10 cellular contexts compared by ENCODE assay signal in the genomic region with DNA sequence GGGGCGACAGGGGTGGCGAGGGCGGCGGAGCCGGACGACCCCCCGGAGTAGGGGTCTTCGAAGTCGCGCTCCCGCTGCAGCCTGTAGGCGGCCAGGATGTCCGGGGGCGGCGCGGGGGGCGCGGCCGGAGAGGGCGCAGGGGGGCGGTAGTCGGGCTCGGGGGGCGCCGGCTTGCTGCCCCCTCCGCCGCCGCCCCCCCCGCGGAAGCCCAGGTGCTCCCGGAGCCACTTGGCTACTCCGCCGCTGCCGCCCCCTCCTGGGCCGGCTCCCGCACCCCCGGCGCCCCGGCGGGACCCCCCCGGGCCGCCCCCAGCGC. TPM values are rescaled to one million over a fixed set of nuclear protein-coding genes. Genes with fewer than 3 reads are reported as not detected.
DNase-seq lines count a peak whose midpoint lies in the region; ATAC-seq and TF ChIP-seq lines count a peak whose summit lies in the region.
"Had no signal": no experiment of that assay in that cellular context is flagged by ENCODE, and none has a peak within 500 bp of the region (broad histone marks: within the 10 kb centered on the region; RNA-seq: fewer than 3 reads in every experiment).

No MANE protein-coding gene starts in this region.

- H4K20me1 ChIP-seq in PC-9 (ENCODE audit: insufficient read depth): no peaks in the 10 kb centered on the region

- H3K4me2 ChIP-seq in PC-9: no peak overlapping the region

- no peaks in the 10 kb centered on the region for H3K9me2 ChIP-seq in PC-9 (ENCODE audit: insufficient read depth)

- H3K27me3 ChIP-seq in mucosa of rectum (ENCODE audit: control insufficient read depth in 2 of 2, insufficient read depth in 2 of 2, low read length in 2 of 2) (no peaks in the 10 kb centered on the region), uterus (no peaks in the 10 kb centered on the region), PC-9 (ENCODE audit: insufficient read depth, low read depth) (no peaks in the 10 kb centered on the region)

- TF ChIP-seq CTCF in choroid plexus epithelial cell (conservative IDR thresholded peaks at IDR 0.05; ENCODE audit: low read depth, low read length) (no peak), uterus (IDR thresholded peaks at IDR 0.05) (no peak), PC-9 (conservative IDR thresholded peaks at IDR 0.05) (no peak)

- H3K36me3 ChIP-seq in mucosa of rectum (ENCODE audit: control insufficient read depth in 2 of 2, insufficient read depth in 2 of 2, low read length in 2 of 2) (peaks cover 0 to 2% of the 10 kb centered on the region in 2 donors), uterus (no peaks in the 10 kb centered on the region), PC-9 (ENCODE audit: low read depth) (no peaks in the 10 kb centered on the region)

- H3K4me3 ChIP-seq in choroid plexus epithelial cell (ENCODE audit: low read depth, low read length) (peak overlapping the region; percentile 62), mucosa of rectum (ENCODE audit: low read length in 2 of 2) (peak overlapping the region in 1 of 2 donors; percentile 34), uterus (peak overlapping the region; percentile 56 to 97), PC-9 (no peak overlapping the region)

- H3K79me2 ChIP-seq in PC-9 (ENCODE audit: low read depth): no peaks in the 10 kb centered on the region

- POLR2A ChIA-PET in PC-9 (lab: Charles Lee; ENCODE audit: unreplicated experiment): no interaction called here

- H3K9me3 ChIP-seq in mucosa of rectum (ENCODE audit: control insufficient read depth in 2 of 2, low read length in 2 of 2) (no peaks in the 10 kb centered on the region), uterus (no peaks in the 10 kb centered on the region), PC-9 (ENCODE audit: insufficient read depth, low read depth) (no peaks in the 10 kb centered on the region)

- TF ChIP-seq POLR2A in uterus (IDR thresholded peaks at IDR 0.05): no peak

- BruUV-seq in PC-9 (replicated peaks; lab: Mats Ljungman, UMichigan): no TSS peak

- CTCF ChIA-PET in PC-9 (lab: Charles Lee): no interaction called here

- H3F3A ChIP-seq in PC-9 (ENCODE audit: insufficient read depth, low read depth): no peaks in the 10 kb centered on the region

- intact Hi-C loops in Right ventricle myocardium superior (cut with DNase I): no loop called here
- intact Hi-C loops in cardiac septum (cut with DNase I): no loop called here
- intact Hi-C loops in uterus (cut with DNase I; ENCODE audit: low total_unique reads): no loop called here
- intact Hi-C loops in PC-9 (cut with micrococcal nuclease; ENCODE audit: unreplicated experiment): no loop called here

- DNase-seq in Right ventricle myocardium superior (no peak), cardiac septum (ENCODE audit: low spot score) (no peak), choroid plexus epithelial cell (ENCODE audit: low read depth) (no peak), uterus (no peak), COLO829 (ENCODE audit: low spot score) (no peak), PC-9 (no peak), KG1 (lab: John Stamatoyannopoulos, UW) (no peak)
- DNase-seq: NCI-H226 had no signal

- H3K27ac ChIP-seq in mucosa of rectum (ENCODE audit: low read depth in 2 of 2, low read length in 2 of 2): peak overlapping the region; percentile 13 to 56
- H3K27ac ChIP-seq in uterus: peak overlapping the region; percentile 86 to 98
- no peak overlapping the region for H3K27ac ChIP-seq in PC-9
- H3K27ac ChIP-seq: C4-2B had no signal

- H3K9ac ChIP-seq in mucosa of rectum (ENCODE audit: low read depth in 1 of 2, low read length in 2 of 2): peak overlapping the region in 1 of 2 donors; percentile 33

- H2AFZ ChIP-seq in PC-9: no peak overlapping the region

- ATAC-seq in Right ventricle myocardium superior (ENCODE audit: poor library complexity): peak; percentile 15

- H3K4me1 ChIP-seq in mucosa of rectum (ENCODE audit: control insufficient read depth in 2 of 2, insufficient read depth in 2 of 2, low read length in 2 of 2) (peaks cover 13 to 23% of the 10 kb centered on the region in 2 donors), uterus (no peaks in the 10 kb centered on the region), PC-9 (replicated peaks; ENCODE audit: insufficient read depth) (0 out of 2 replicates have a peak, but pooled peaks cover 5% of the 10 kb centered on the region)

RNA-seq across cellular contexts. Expression of a gene that starts 0.2 kb away (rescaled TPM):
- total RNA-seq in Right ventricle myocardium superior: 3.3 TPM
- 4.2 TPM for total RNA-seq in cardiac septum
- total RNA-seq in uterus: 10 to 100 TPM in 3 of 4 donors, 1 to 10 TPM in 1; 1.5 to 37.5 (median 24.1) TPM
- 6.1 and 6.3 TPM in 2 replicates for total RNA-seq in PC-9 (2021)

RNA-seq across cellular contexts. Expression of a gene that starts 57.7 kb away (rescaled TPM):
- 1.2 TPM for total RNA-seq in Right ventricle myocardium superior
- total RNA-seq in cardiac septum: 0.59 TPM
- 1 to 10 TPM in 1 of 4 donors, under 1 TPM in 2, not detected in 1; 0.24 to 1.3 (median 0.26) TPM for total RNA-seq in uterus
- total RNA-seq in PC-9 (2021): 0.08 TPM in 1 of 2 replicates, not detected in the other

RNA-seq across cellular contexts. Expression of a gene that starts 57.9 kb away (rescaled TPM):
- 0.56 TPM for total RNA-seq in Right ventricle myocardium superior
- total RNA-seq in cardiac septum: 0.73 TPM
- total RNA-seq in uterus: 1 to 10 TPM in 2 of 4 donors, not detected in 2; 1.4 to 2.5 TPM
- 0.33 and 0.75 TPM in 2 replicates for total RNA-seq in PC-9 (2021)
